Comparison of ENCODE assay signal across 1 cellular context in genomic region chr3:95567346-95567745, GRCh38.
TF ChIP-seq lines count a peak whose summit lies in the region.

No MANE protein-coding gene starts in this region.

TF ChIP-seq in H1, 55 proteins besides CTCF, POLR2A, EP300 and RAD21 (continued from another document):
- no peak for TF ChIP-seq CHD7 (IDR thresholded peaks at IDR 0.05; ENCODE audit: insufficient replicate concordance, low read length)
- TF ChIP-seq BCL11A (IDR thresholded peaks at IDR 0.05; ENCODE audit: low read depth in 2 of 2, low read length in 2 of 2): no peak
- no peak for TF ChIP-seq SIRT6 (IDR thresholded peaks at IDR 0.05; ENCODE audit: low read length)
- no peak for TF ChIP-seq POLR2AphosphoS5 (IDR thresholded peaks at IDR 0.05; ENCODE audit: low read depth, low read length)
- no peak for TF ChIP-seq TCF12 (IDR thresholded peaks at IDR 0.05; ENCODE audit: low read depth, low read length)
- no peak for TF ChIP-seq NANOG (IDR thresholded peaks at IDR 0.05; ENCODE audit: insufficient read depth, low read depth, low read length, poor library complexity, severe bottlenecking)
- TF ChIP-seq FOSL1 (IDR thresholded peaks at IDR 0.05; ENCODE audit: insufficient read depth, low read depth, low read length): no peak
- no peak for TF ChIP-seq SP4 (IDR thresholded peaks at IDR 0.05; ENCODE audit: low read length)
